ENCODE assay signal across 1 cellular context in genomic region chr6:3913077-3913957, GRCh38.
TF ChIP-seq lines count a peak whose summit lies in the region.

No MANE protein-coding gene starts in this region.

TF ChIP-seq in HepG2, 621 proteins besides CTCF, POLR2A, EP300 and RAD21 (continued from another document and continues in another):
- TF ChIP-seq DMTF1 (CRISPR knock-in tag; IDR thresholded peaks at IDR 0.05) (no peak), CC2D1A (CRISPR knock-in tag; IDR thresholded peaks at IDR 0.05) (peak; percentile 89; the same call in 1 of the 2 replicates), ELF3 (CRISPR knock-in tag; IDR thresholded peaks at IDR 0.05) (peak; percentile 85), SOX13 (IDR thresholded peaks at IDR 0.05) (peak; percentile 98), SOX13 (CRISPR knock-in tag; conservative IDR thresholded peaks at IDR 0.05 in 1 of 2, IDR thresholded peaks at IDR 0.05 in 1 of 2) (peak in 1 of 2 experiments; percentile 100; a peak in 2 of 4 replicates), TBL1XR1 (IDR thresholded peaks at IDR 0.05; ENCODE audit: borderline replicate concordance, low read length, partially characterized antibody) (peak; percentile 79), ZNF546 (CRISPR knock-in tag; conservative IDR thresholded peaks at IDR 0.05) (no peak), ZNF746 (CRISPR knock-in tag; IDR thresholded peaks at IDR 0.05) (no peak), ZNF891 (CRISPR knock-in tag; IDR thresholded peaks at IDR 0.05) (no peak), FOXK1 (CRISPR knock-in tag; IDR thresholded peaks at IDR 0.05; ENCODE audit: borderline replicate concordance, low read depth) (0 out of 2 replicates have a peak, but pooled peaks have one; percentile 70), ZC3H13 (CRISPR knock-in tag; IDR thresholded peaks at IDR 0.05) (no peak), RFXAP (CRISPR knock-in tag; IDR thresholded peaks at IDR 0.05; ENCODE audit: borderline replicate concordance) (no peak), NFIC (IDR thresholded peaks at IDR 0.05; ENCODE audit: low read length) (peak; percentile 97), NFKBIZ (CRISPR knock-in tag; IDR thresholded peaks at IDR 0.05) (peak; percentile 30; the same call in 1 of the 2 replicates), ZNF564 (CRISPR knock-in tag; IDR thresholded peaks at IDR 0.05) (no peak), ATF7 (IDR thresholded peaks at IDR 0.05) (no peak), ATF7 (CRISPR knock-in tag; IDR thresholded peaks at IDR 0.05) (no peak), SPEN (CRISPR knock-in tag; IDR thresholded peaks at IDR 0.05; ENCODE audit: low read depth) (no peak), ZFP90 (CRISPR knock-in tag; IDR thresholded peaks at IDR 0.05; ENCODE audit: borderline replicate concordance) (no peak), ZFP1 (CRISPR knock-in tag; IDR thresholded peaks at IDR 0.05) (no peak), MXD3 (CRISPR knock-in tag; IDR thresholded peaks at IDR 0.05) (no peak), ZMYM2 (CRISPR knock-in tag; IDR thresholded peaks at IDR 0.05) (0 out of 2 replicates have a peak, but pooled peaks have one; percentile 30), AHDC1 (CRISPR knock-in tag; IDR thresholded peaks at IDR 0.05; ENCODE audit: borderline replicate concordance) (peak; percentile 87; the same call in 1 of the 2 replicates), HMG20A (CRISPR knock-in tag; IDR thresholded peaks at IDR 0.05; ENCODE audit: borderline replicate concordance) (peak; percentile 93), HOXD1 (CRISPR knock-in tag; IDR thresholded peaks at IDR 0.05) (peak; percentile 85; the same call in 1 of the 2 replicates), JUN (CRISPR knock-in tag; IDR thresholded peaks at IDR 0.05) (peak; percentile 61), FOSL2 (CRISPR knock-in tag; IDR thresholded peaks at IDR 0.05) (peak; percentile 96), DPF2 (CRISPR knock-in tag; IDR thresholded peaks at IDR 0.05; ENCODE audit: borderline replicate concordance, low read depth) (peak; percentile 69), SMYD3 (CRISPR knock-in tag; IDR thresholded peaks at IDR 0.05) (no peak)
- TF ChIP-seq, protein P1, sequence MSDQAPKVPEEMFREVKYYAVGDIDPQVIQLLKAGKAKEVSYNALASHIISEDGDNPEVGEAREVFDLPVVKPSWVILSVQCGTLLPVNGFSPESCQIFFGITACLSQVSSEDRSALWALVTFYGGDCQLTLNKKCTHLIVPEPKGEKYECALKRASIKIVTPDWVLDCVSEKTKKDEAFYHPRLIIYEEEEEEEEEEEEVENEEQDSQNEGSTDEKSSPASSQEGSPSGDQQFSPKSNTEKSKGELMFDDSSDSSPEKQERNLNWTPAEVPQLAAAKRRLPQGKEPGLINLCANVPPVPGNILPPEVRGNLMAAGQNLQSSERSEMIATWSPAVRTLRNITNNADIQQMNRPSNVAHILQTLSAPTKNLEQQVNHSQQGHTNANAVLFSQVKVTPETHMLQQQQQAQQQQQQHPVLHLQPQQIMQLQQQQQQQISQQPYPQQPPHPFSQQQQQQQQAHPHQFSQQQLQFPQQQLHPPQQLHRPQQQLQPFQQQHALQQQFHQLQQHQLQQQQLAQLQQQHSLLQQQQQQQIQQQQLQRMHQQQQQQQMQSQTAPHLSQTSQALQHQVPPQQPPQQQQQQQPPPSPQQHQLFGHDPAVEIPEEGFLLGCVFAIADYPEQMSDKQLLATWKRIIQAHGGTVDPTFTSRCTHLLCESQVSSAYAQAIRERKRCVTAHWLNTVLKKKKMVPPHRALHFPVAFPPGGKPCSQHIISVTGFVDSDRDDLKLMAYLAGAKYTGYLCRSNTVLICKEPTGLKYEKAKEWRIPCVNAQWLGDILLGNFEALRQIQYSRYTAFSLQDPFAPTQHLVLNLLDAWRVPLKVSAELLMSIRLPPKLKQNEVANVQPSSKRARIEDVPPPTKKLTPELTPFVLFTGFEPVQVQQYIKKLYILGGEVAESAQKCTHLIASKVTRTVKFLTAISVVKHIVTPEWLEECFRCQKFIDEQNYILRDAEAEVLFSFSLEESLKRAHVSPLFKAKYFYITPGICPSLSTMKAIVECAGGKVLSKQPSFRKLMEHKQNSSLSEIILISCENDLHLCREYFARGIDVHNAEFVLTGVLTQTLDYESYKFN (CRISPR knock-in tag; conservative IDR thresholded peaks at IDR 0.05), result peak; percentile 94
- TF ChIP-seq, protein P2, sequence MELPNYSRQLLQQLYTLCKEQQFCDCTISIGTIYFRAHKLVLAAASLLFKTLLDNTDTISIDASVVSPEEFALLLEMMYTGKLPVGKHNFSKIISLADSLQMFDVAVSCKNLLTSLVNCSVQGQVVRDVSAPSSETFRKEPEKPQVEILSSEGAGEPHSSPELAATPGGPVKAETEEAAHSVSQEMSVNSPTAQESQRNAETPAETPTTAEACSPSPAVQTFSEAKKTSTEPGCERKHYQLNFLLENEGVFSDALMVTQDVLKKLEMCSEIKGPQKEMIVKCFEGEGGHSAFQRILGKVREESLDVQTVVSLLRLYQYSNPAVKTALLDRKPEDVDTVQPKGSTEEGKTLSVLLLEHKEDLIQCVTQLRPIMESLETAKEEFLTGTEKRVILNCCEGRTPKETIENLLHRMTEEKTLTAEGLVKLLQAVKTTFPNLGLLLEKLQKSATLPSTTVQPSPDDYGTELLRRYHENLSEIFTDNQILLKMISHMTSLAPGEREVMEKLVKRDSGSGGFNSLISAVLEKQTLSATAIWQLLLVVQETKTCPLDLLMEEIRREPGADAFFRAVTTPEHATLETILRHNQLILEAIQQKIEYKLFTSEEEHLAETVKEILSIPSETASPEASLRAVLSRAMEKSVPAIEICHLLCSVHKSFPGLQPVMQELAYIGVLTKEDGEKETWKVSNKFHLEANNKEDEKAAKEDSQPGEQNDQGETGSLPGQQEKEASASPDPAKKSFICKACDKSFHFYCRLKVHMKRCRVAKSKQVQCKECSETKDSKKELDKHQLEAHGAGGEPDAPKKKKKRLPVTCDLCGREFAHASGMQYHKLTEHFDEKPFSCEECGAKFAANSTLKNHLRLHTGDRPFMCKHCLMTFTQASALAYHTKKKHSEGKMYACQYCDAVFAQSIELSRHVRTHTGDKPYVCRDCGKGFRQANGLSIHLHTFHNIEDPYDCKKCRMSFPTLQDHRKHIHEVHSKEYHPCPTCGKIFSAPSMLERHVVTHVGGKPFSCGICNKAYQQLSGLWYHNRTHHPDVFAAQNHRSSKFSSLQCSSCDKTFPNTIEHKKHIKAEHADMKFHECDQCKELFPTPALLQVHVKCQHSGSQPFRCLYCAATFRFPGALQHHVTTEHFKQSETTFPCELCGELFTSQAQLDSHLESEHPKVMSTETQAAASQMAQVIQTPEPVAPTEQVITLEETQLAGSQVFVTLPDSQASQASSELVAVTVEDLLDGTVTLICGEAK (IDR thresholded peaks at IDR 0.05), result peak; percentile 42; the same call in 1 of the 2 replicates
- TF ChIP-seq, protein P2 (CRISPR knock-in tag; IDR thresholded peaks at IDR 0.05), result no peak; the same call in 1 of the 2 replicates
- TF ChIP-seq, protein P3, sequence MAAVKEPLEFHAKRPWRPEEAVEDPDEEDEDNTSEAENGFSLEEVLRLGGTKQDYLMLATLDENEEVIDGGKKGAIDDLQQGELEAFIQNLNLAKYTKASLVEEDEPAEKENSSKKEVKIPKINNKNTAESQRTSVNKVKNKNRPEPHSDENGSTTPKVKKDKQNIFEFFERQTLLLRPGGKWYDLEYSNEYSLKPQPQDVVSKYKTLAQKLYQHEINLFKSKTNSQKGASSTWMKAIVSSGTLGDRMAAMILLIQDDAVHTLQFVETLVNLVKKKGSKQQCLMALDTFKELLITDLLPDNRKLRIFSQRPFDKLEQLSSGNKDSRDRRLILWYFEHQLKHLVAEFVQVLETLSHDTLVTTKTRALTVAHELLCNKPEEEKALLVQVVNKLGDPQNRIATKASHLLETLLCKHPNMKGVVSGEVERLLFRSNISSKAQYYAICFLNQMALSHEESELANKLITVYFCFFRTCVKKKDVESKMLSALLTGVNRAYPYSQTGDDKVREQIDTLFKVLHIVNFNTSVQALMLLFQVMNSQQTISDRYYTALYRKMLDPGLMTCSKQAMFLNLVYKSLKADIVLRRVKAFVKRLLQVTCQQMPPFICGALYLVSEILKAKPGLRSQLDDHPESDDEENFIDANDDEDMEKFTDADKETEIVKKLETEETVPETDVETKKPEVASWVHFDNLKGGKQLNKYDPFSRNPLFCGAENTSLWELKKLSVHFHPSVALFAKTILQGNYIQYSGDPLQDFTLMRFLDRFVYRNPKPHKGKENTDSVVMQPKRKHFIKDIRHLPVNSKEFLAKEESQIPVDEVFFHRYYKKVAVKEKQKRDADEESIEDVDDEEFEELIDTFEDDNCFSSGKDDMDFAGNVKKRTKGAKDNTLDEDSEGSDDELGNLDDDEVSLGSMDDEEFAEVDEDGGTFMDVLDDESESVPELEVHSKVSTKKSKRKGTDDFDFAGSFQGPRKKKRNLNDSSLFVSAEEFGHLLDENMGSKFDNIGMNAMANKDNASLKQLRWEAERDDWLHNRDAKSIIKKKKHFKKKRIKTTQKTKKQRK (IDR thresholded peaks at IDR 0.05; ENCODE audit: low read length), result no peak
- TF ChIP-seq, protein P4, sequence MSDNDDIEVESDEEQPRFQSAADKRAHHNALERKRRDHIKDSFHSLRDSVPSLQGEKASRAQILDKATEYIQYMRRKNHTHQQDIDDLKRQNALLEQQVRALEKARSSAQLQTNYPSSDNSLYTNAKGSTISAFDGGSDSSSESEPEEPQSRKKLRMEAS (IDR thresholded peaks at IDR 0.05), result peak; percentile 86
